ENCODE assay signal across 1 cellular context in genomic region chr5:140145818-140146522, GRCh38.
TF ChIP-seq lines count a peak whose summit lies in the region.

No MANE protein-coding gene starts in this region.

TF ChIP-seq in HepG2, 621 proteins besides CTCF, POLR2A, EP300 and RAD21 (continued from another document):
- TF ChIP-seq REST (IDR thresholded peaks at IDR 0.05; ENCODE audit: borderline replicate concordance in 1 of 2, low read depth in 1 of 2, low read length in 2 of 2), result peak; percentile 33 to 85
- no peak for TF ChIP-seq ZNF780A (CRISPR knock-in tag; IDR thresholded peaks at IDR 0.05)
- 0 out of 2 replicates have a peak, but pooled peaks have one; percentile 22 for TF ChIP-seq ZFY (CRISPR knock-in tag; IDR thresholded peaks at IDR 0.05)
- peak; percentile 24; the same call in 1 of the 2 replicates for TF ChIP-seq KMT2A (CRISPR knock-in tag; IDR thresholded peaks at IDR 0.05)
- TF ChIP-seq HNRNPK (IDR thresholded peaks at IDR 0.05; ENCODE audit: low read depth, low read length, poor library complexity, severe bottlenecking), result peak; percentile 61
- peak; percentile 65 for TF ChIP-seq YY1 (IDR thresholded peaks at IDR 0.05; ENCODE audit: insufficient read depth, insufficient replicate concordance, low read depth, low read length)
- TF ChIP-seq NFE2L1 (CRISPR knock-in tag; IDR thresholded peaks at IDR 0.05; ENCODE audit: borderline replicate concordance), result no peak
- TF ChIP-seq TSC22D2 (CRISPR knock-in tag; IDR thresholded peaks at IDR 0.05; ENCODE audit: borderline replicate concordance), result no peak
- TF ChIP-seq GTF3A (CRISPR knock-in tag; conservative IDR thresholded peaks at IDR 0.05), result no peak
- TF ChIP-seq DNMT3B (CRISPR knock-in tag; conservative IDR thresholded peaks at IDR 0.05), result no peak
- TF ChIP-seq THRA (CRISPR knock-in tag; IDR thresholded peaks at IDR 0.05; ENCODE audit: borderline replicate concordance), result 0 out of 2 replicates have a peak, but pooled peaks have one; percentile 19
- TF ChIP-seq ZBTB33 (CRISPR knock-in tag; IDR thresholded peaks at IDR 0.05), result no peak
- TF ChIP-seq HIC2 (CRISPR knock-in tag; IDR thresholded peaks at IDR 0.05; ENCODE audit: low read depth), result no peak
- TF ChIP-seq ZNF878 (CRISPR knock-in tag; IDR thresholded peaks at IDR 0.05), result no peak
TF ChIP-seq in HepG2: peak in this region for 55.
